21 cellular contexts compared by ENCODE assay signal in genomic region chr15:33047077-33047476, GRCh38.
DNase-seq lines count a peak whose midpoint lies in the region; ATAC-seq and TF ChIP-seq lines count a peak whose summit lies in the region.
"Had no signal": no experiment of that assay in that cellular context is flagged by ENCODE, and none has a peak within 500 bp of the region (broad histone marks: within the 10 kb centered on the region; RNA-seq: fewer than 3 reads in every experiment).

No MANE protein-coding gene starts in this region.

- H3K27ac ChIP-seq in CD4-positive, alpha-beta T cell (ENCODE audit: low read depth, low read length): no peak overlapping the region
- H3K27ac ChIP-seq in KMS-11: no peak overlapping the region
- H3K27ac ChIP-seq: A549; BLaER1 treated with 17β-estradiol and CSF1 and Interleukin-3, amounts not matched to agents 10 nM and 100 nM; GM23248 had no signal

- no peaks in the 10 kb centered on the region for H3K36me3 ChIP-seq in KMS-11 (ENCODE audit: insufficient read depth)
- H3K36me3 ChIP-seq: BE2C had no signal

- peak overlapping the region; percentile 88 for H3K27ac Mint-ChIP-seq in CD4-positive, alpha-beta T cell
- no peak overlapping the region for H3K27ac Mint-ChIP-seq in activated T-helper 17 cell treated with anti-CD3 and anti-CD28 coated beads, Interleukin-2, amount 50 U/mL, for 72 hours
- peak overlapping the region in 8 of 10 donors; percentile 4 to 93 (median 79) for H3K27ac Mint-ChIP-seq in naive thymus-derived CD8-positive, alpha-beta T cell
- H3K27ac Mint-ChIP-seq: CD14-positive monocyte had no signal

- peaks cover 7% of the 10 kb centered on the region for H3K9me3 ChIP-seq in CD4-positive, alpha-beta T cell (ENCODE audit: control insufficient read depth, low read length)

- ATAC-seq in CD4-positive, alpha-beta T cell (ENCODE audit: poor library complexity): peak; percentile 86
- ATAC-seq in activated T-helper 17 cell treated with anti-CD3 and anti-CD28 coated beads, Interleukin-2, amount 50 U/mL, for 72 hours (replicated peaks): no peak
- peak; percentile 50 to 97 for ATAC-seq in naive thymus-derived CD8-positive, alpha-beta T cell
- ATAC-seq in HG03354 (IDR thresholded peaks at IDR 0.05; ENCODE audit: poor library complexity, severe bottlenecking, unreplicated experiment) (no peak), GM18870 (IDR thresholded peaks at IDR 0.05; ENCODE audit: unreplicated experiment) (no peak)
- ATAC-seq: A549 had no signal

- peaks cover 32% of the 10 kb centered on the region for H3K4me1 ChIP-seq in KMS-11 (ENCODE audit: low read depth, poor library complexity, severe bottlenecking)
- H3K4me1 ChIP-seq: A549, BE2C, Caco-2 had no signal

- no peak overlapping the region for H3K4me3 ChIP-seq in KMS-11 (IDR thresholded peaks at IDR 0.05; ENCODE audit: insufficient read depth, low read depth, low read length)
- H3K4me3 ChIP-seq: A549; BLaER1 treated with 17β-estradiol and CSF1 and Interleukin-3, amounts not matched to agents 10 nM and 100 nM; GM23248 had no signal

- H3K4me2 ChIP-seq in KMS-11: peak overlapping the region; percentile 18
- H3K4me2 ChIP-seq: A549; BLaER1 treated with 17β-estradiol and CSF1 and Interleukin-3, amounts not matched to agents 10 nM and 100 nM had no signal

- H3K79me2 ChIP-seq in KMS-11 (ENCODE audit: insufficient read depth, low read depth): no peaks in the 10 kb centered on the region

- peaks cover 10% of the 10 kb centered on the region for H3K4me1 Mint-ChIP-seq in CD4-positive, alpha-beta T cell (ENCODE audit: low read depth)
- no peaks in the 10 kb centered on the region for H3K4me1 Mint-ChIP-seq in activated T-helper 17 cell treated with anti-CD3 and anti-CD28 coated beads, Interleukin-2, amount 50 U/mL, for 72 hours
- H3K4me1 Mint-ChIP-seq in naive thymus-derived CD8-positive, alpha-beta T cell: peaks cover 0 to 16% (median 7%) of the 10 kb centered on the region in 4 donors
- H3K4me1 Mint-ChIP-seq: CD14-positive monocyte had no signal

- POLR2A ChIA-PET in CD4-positive, alpha-beta T cell (lab: Charles Lee): no interaction called here
- POLR2A ChIA-PET in naive thymus-derived CD8-positive, alpha-beta T cell (lab: Charles Lee): no interaction called here

- no peaks in the 10 kb centered on the region for H3K27me3 Mint-ChIP-seq in CD4-positive, alpha-beta T cell
- no peaks in the 10 kb centered on the region for H3K27me3 Mint-ChIP-seq in activated T-helper 17 cell treated with anti-CD3 and anti-CD28 coated beads, Interleukin-2, amount 50 U/mL, for 72 hours
- peaks cover 0 to 5% (median 0%) of the 10 kb centered on the region in 5 donors for H3K27me3 Mint-ChIP-seq in naive thymus-derived CD8-positive, alpha-beta T cell
- H3K27me3 Mint-ChIP-seq: CD4-positive, alpha-beta memory T cell had no signal

- no peak overlapping the region for H3K4me3 Mint-ChIP-seq in CD4-positive, alpha-beta T cell
- H3K4me3 Mint-ChIP-seq in activated T-helper 17 cell treated with anti-CD3 and anti-CD28 coated beads, Interleukin-2, amount 50 U/mL, for 72 hours: peak overlapping the region; percentile 13
- peak overlapping the region in 4 of 10 donors; percentile 12 to 33 (median 28) for H3K4me3 Mint-ChIP-seq in naive thymus-derived CD8-positive, alpha-beta T cell
- H3K4me3 Mint-ChIP-seq: CD14-positive monocyte; CD4-positive, alpha-beta memory T cell had no signal

- intact Hi-C loops in CD4-positive, alpha-beta T cell (cut with DNase I, micrococcal nuclease): loop anchor here in 1 of 2 experiments (2.0 kb wide), 1 partner anchor 24 kb away; no protein-coding TSS in a partner anchor

- no peak overlapping the region for H2AFZ ChIP-seq in KMS-11 (ENCODE audit: low read depth)
- H2AFZ ChIP-seq: GM23248 had no signal

- H4K20me1 ChIP-seq in KMS-11 (ENCODE audit: insufficient read depth): no peaks in the 10 kb centered on the region

- DNase-seq in CD4-positive, alpha-beta T cell: no peak
- peak in 4 of 10 donors; percentile 4 to 79 (median 36) for DNase-seq in naive thymus-derived CD8-positive, alpha-beta T cell
- DNase-seq in NCI-H2081 treated with DMSO at 0.1 percent for 48 hours (lab: John Stamatoyannopoulos, UW): no peak
- DNase-seq: 8988T, ACHN, AML-193, BE2C, Caco-2, DMS153, DND-41, GM23248, H7, HCEC 1CT had no signal

- no peak overlapping the region for H3K9ac ChIP-seq in KMS-11
- H3K9ac ChIP-seq: BLaER1 treated with 17β-estradiol and CSF1 and Interleukin-3, amounts not matched to agents 10 nM and 100 nM; GM23248 had no signal

- CTCF ChIA-PET in CD4-positive, alpha-beta T cell (lab: Charles Lee): no interaction called here

- peaks cover 5% of the 10 kb centered on the region for H3K36me3 Mint-ChIP-seq in CD4-positive, alpha-beta T cell (ENCODE audit: low read depth)
- H3K36me3 Mint-ChIP-seq in activated T-helper 17 cell treated with anti-CD3 and anti-CD28 coated beads, Interleukin-2, amount 50 U/mL, for 72 hours (ENCODE audit: low read depth): peaks cover 4% of the 10 kb centered on the region
- peaks cover 0 to 29% (median 3%) of the 10 kb centered on the region in 3 donors for H3K36me3 Mint-ChIP-seq in naive thymus-derived CD8-positive, alpha-beta T cell
- H3K36me3 Mint-ChIP-seq: CD4-positive, alpha-beta memory T cell had no signal

- H3K9me3 Mint-ChIP-seq in CD4-positive, alpha-beta T cell: peaks cover 6% of the 10 kb centered on the region
- H3K9me3 Mint-ChIP-seq in activated T-helper 17 cell treated with anti-CD3 and anti-CD28 coated beads, Interleukin-2, amount 50 U/mL, for 72 hours: peaks cover 11% of the 10 kb centered on the region
- H3K9me3 Mint-ChIP-seq in naive thymus-derived CD8-positive, alpha-beta T cell: peaks cover 0 to 32% (median 16%) of the 10 kb centered on the region in 9 donors

- no peak for TF ChIP-seq CTCF in CD4-positive, alpha-beta T cell (IDR thresholded peaks at IDR 0.05)
- no peak for TF ChIP-seq CTCF in KMS-11 (conservative IDR thresholded peaks at IDR 0.05; ENCODE audit: low read depth, low read length)

- H3K27me3 ChIP-seq in CD4-positive, alpha-beta T cell (ENCODE audit: control insufficient read depth, insufficient read depth, low read length): no peaks in the 10 kb centered on the region
- no peaks in the 10 kb centered on the region for H3K27me3 ChIP-seq in KMS-11 (ENCODE audit: insufficient read depth, low read depth)
- H3K27me3 ChIP-seq: BE2C; BLaER1 treated with 17β-estradiol and CSF1 and Interleukin-3, amounts not matched to agents 10 nM and 100 nM had no signal

Comparison
In these comparisons a context has a peak if more than half of its experiments do, and no peak if none do; other contexts are left out.
1. ATAC-seq: peak in CD4-positive, alpha-beta T cell (single experiment) and naive thymus-derived CD8-positive, alpha-beta T cell (2 of 2); none in activated T-helper 17 cell treated with anti-CD3 and anti-CD28 coated beads, Interleukin-2, amount 50 U/mL, for 72 hours (single experiment), HG03354 (single experiment) and GM18870 (single experiment).